In the genomic region with DNA sequence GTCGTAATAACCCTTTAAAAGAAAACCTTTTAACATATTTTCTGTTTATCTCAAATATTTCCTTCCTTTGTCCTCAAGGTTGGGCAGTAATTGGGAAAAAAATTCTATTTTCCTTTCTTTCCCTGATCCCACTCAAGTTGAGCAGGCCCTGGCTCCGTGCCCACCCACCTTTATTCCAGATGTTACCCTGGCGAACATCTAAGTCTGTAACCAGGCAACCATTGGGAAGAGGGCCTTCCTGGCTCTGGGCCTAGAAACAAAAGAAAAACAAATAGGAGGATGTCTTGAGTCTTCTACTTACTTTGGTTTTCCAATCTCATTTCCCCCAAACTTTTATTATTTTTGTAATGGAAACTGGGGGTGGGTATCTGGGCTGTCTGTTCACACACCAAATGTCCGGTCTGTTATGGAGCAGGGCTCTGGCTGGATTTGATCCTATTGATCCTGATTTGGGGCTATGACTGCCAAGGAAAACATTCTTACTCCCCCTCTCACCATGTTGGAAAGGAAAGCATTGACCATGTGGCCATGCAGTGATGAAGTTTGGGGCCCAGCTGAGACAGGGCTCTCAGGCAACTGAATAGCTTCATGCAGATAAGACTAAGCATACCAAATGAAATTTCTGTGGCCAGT, we compare ENCODE assay signal across 27 cellular contexts.
A peak's percentile ranks its signal among the peaks of the same experiment; 100 is the strongest.
DNase-seq lines count a peak whose midpoint lies in the region; ATAC-seq and TF ChIP-seq lines count a peak whose summit lies in the region.
"Had no signal": no experiment of that assay in that cellular context is flagged by ENCODE, and none has a peak within 500 bp of the region (broad histone marks: within the 10 kb centered on the region; RNA-seq: fewer than 3 reads in every experiment).

No MANE protein-coding gene starts in this region.

- H3K36me3 Mint-ChIP-seq in mesothelial cell of epicardium = no peaks in the 10 kb centered on the region
- H3K36me3 Mint-ChIP-seq: CD8-positive, alpha-beta memory T cell; T-cell had no signal

- no peaks in the 10 kb centered on the region for H3K9me3 Mint-ChIP-seq in mesothelial cell of epicardium

- peaks cover 6% of the 10 kb centered on the region for H3K4me1 Mint-ChIP-seq in mesothelial cell of epicardium
- H3K4me1 Mint-ChIP-seq: CD8-positive, alpha-beta memory T cell; T-cell had no signal

- DNase-seq in HFF-Myc (ENCODE audit: extremely low read depth, low read depth) = peak; percentile 42
- DNase-seq in NCI-H2029 (lab: John Stamatoyannopoulos, UW) = peak; percentile 47
- DNase-seq in dermis blood vessel endothelial cell = peak; percentile 10
- DNase-seq in mesothelial cell of epicardium (ENCODE audit: low spot score in 2 of 2, unreplicated experiment in 2 of 2) = peak; percentile 24 to 48
- no peak for DNase-seq in SHP77 (lab: John Stamatoyannopoulos, UW)
- DNase-seq in Kasumi-1 (lab: John Stamatoyannopoulos, UW) = no peak
- DNase-seq: activated CD4-positive, alpha-beta T cell treated with anti-CD3 and anti-CD28 coated beads for 1 hour; activated CD8-positive, alpha-beta memory T cell treated with anti-CD3 and anti-CD28 coated beads for 24 hours; activated naive CD4-positive, alpha-beta T cell treated with anti-CD3 and anti-CD28 coated beads for 36 hours; activated T-cell treated with anti-CD3 and anti-CD28 coated beads, Interleukin-2, amount 50 U/mL, for 48 hours; amygdala; CD8-positive, alpha-beta memory T cell; central memory CD4-positive, alpha-beta T cell; DMS53; dorsolateral prefrontal cortex; lower lobe of right lung; MM.1S; NCI-H187; NCI-H526; small intestine; stimulated activated naive CD4-positive, alpha-beta T cell; T-cell had no signal

- no peak overlapping the region for H3K27ac Mint-ChIP-seq in mesothelial cell of epicardium
- H3K27ac Mint-ChIP-seq: activated naive CD4-positive, alpha-beta T cell treated with anti-CD3 and anti-CD28 coated beads for 36 hours; CD8-positive, alpha-beta memory T cell; T-cell had no signal

- no peak overlapping the region for H3K4me3 ChIP-seq in HFF-Myc (replicated peaks; ENCODE audit: low read depth, low read length)
- H3K4me3 ChIP-seq: dorsolateral prefrontal cortex, K562, lower lobe of right lung, psoas muscle, thoracic aorta had no signal

- H3K4me3 Mint-ChIP-seq in mesothelial cell of epicardium = no peak overlapping the region
- H3K4me3 Mint-ChIP-seq: activated naive CD4-positive, alpha-beta T cell treated with anti-CD3 and anti-CD28 coated beads for 36 hours; CD8-positive, alpha-beta memory T cell; T-cell had no signal

- ATAC-seq in GM21786 (IDR thresholded peaks at IDR 0.05; ENCODE audit: unreplicated experiment) = no peak
- ATAC-seq: HCT116, K562, lower lobe of right lung, psoas muscle, T-cell had no signal

- peaks cover 2% of the 10 kb centered on the region for H3K27me3 Mint-ChIP-seq in mesothelial cell of epicardium (ENCODE audit: low read depth)
- H3K27me3 Mint-ChIP-seq: T-cell had no signal

- TF ChIP-seq CTCF in HFF-Myc (IDR thresholded peaks at IDR 0.05; ENCODE audit: low read depth, low read length, missing control alignments) = no peak
- TF ChIP-seq CTCF in mesothelial cell of epicardium (IDR thresholded peaks at IDR 0.05; ENCODE audit: unreplicated experiment) = no peak

Comparison
In these comparisons a context has a peak if more than half of its experiments do, and no peak if none do; other contexts are left out.
1. DNase-seq: peak in HFF-Myc (single experiment), NCI-H2029 (single experiment), dermis blood vessel endothelial cell (single experiment) and mesothelial cell of epicardium (2 of 2); none in SHP77 (0 of 2) and Kasumi-1 (0 of 2).